Comparison of ENCODE assay signal across 16 cellular contexts in genomic region chr2:4903676-4904348, GRCh38.
A peak's percentile ranks its signal among the peaks of the same experiment; 100 is the strongest.
DNase-seq lines count a peak whose midpoint lies in the region; ATAC-seq and TF ChIP-seq lines count a peak whose summit lies in the region.
"Had no signal": no experiment of that assay in that cellular context is flagged by ENCODE, and none has a peak within 500 bp of the region (broad histone marks: within the 10 kb centered on the region; RNA-seq: fewer than 3 reads in every experiment).

No MANE protein-coding gene starts in this region.

- 9 to 11% methylated on average over 12 of the region's 12 CpGs for WGBS in thyroid gland, 2 donors

- H3K27ac ChIP-seq in left ventricle myocardium inferior (replicated peaks), result no peak overlapping the region
- H3K27ac ChIP-seq in thyroid gland, result no peak overlapping the region
- H3K27ac ChIP-seq: C4-2B, Peyer's patch, SJCRH30 had no signal

- H3K36me3 ChIP-seq in left ventricle myocardium inferior (no peaks in the 10 kb centered on the region), thyroid gland (no peaks in the 10 kb centered on the region)
- H3K36me3 ChIP-seq: Peyer's patch, SJCRH30 had no signal

- ATAC-seq in Right ventricle myocardium inferior, result no peak
- ATAC-seq in HG03460 (IDR thresholded peaks at IDR 0.05; ENCODE audit: unreplicated experiment), result no peak

- no peaks in the 10 kb centered on the region for H3K9me3 ChIP-seq in left ventricle myocardium inferior (replicated peaks)
- no peaks in the 10 kb centered on the region for H3K9me3 ChIP-seq in thyroid gland
- H3K9me3 ChIP-seq: Peyer's patch, SJCRH30 had no signal

- TF ChIP-seq CTCF in left ventricle myocardium inferior (IDR thresholded peaks at IDR 0.05; ENCODE audit: borderline replicate concordance) (no peak), thyroid gland (IDR thresholded peaks at IDR 0.05) (no peak)

- H3K4me3 ChIP-seq in left ventricle myocardium inferior (no peak overlapping the region), thyroid gland (replicated peaks in 1 of 3) (no peak overlapping the region)
- H3K4me3 ChIP-seq: Peyer's patch, SJCRH30 had no signal

- no peaks in the 10 kb centered on the region for H3K4me1 ChIP-seq in left ventricle myocardium inferior
- peaks cover 0 to 4% of the 10 kb centered on the region in 2 donors for H3K4me1 ChIP-seq in thyroid gland
- H3K4me1 ChIP-seq: Peyer's patch had no signal

- TF ChIP-seq POLR2A in thyroid gland (IDR thresholded peaks at IDR 0.05), result no peak

- peaks cover 13% of the 10 kb centered on the region for H3K27me3 ChIP-seq in left ventricle myocardium inferior (ENCODE audit: low read depth)
- H3K27me3 ChIP-seq in thyroid gland, result no peaks in the 10 kb centered on the region
- H3K27me3 ChIP-seq: Peyer's patch had no signal

- DNase-seq in Right ventricle myocardium inferior (ENCODE audit: missing footprints) (peak; percentile 63), left ventricle myocardium inferior (no peak), NCI-H345 (lab: John Stamatoyannopoulos, UW) (peak; percentile 16), midbrain (lab: John Stamatoyannopoulos, UW) (peak; percentile 8), thyroid gland (peak; percentile 86 to 90), NCI-H1930 (lab: John Stamatoyannopoulos, UW) (no peak), EL (no peak)
- DNase-seq: 8988T, H9, Kasumi-1, NCI-H2029 treated with DMSO at 0.1 percent for 48 hours, NCI-H446 treated with DMSO at 0.1 percent for 48 hours, Peyer's patch had no signal

- intact Hi-C loops in Right ventricle myocardium inferior (cut with DNase I), result no loop called here
- intact Hi-C loops in left ventricle myocardium inferior (cut with micrococcal nuclease), result no loop called here
- intact Hi-C loops in thyroid gland (cut with DNase I), result no loop called here

Comparison
In these comparisons a context has a peak if more than half of its experiments do, and no peak if none do; other contexts are left out.
1. DNase-seq: peak in Right ventricle myocardium inferior (single experiment), NCI-H345 (single experiment), midbrain (single experiment) and thyroid gland (2 of 2); none in left ventricle myocardium inferior (single experiment), NCI-H1930 (0 of 2) and EL (single experiment).